8 cellular contexts compared by ENCODE assay signal in genomic region chr16:85522842-85523601, GRCh38.
A peak's percentile ranks its signal among the peaks of the same experiment; 100 is the strongest.
DNase-seq lines count a peak whose midpoint lies in the region; ATAC-seq and TF ChIP-seq lines count a peak whose summit lies in the region.

No MANE protein-coding gene starts in this region.

- TF ChIP-seq CTCF in smooth muscle cell (IDR thresholded peaks at IDR 0.05; ENCODE audit: borderline replicate concordance, insufficient read depth, poor library complexity, severe bottlenecking) = no peak
- no peak for TF ChIP-seq CTCF in HFFc6 (IDR thresholded peaks at IDR 0.05)

- H3K9ac ChIP-seq in smooth muscle cell (ENCODE audit: low read depth) = no peak overlapping the region

- H3K4me2 ChIP-seq in smooth muscle cell = peak overlapping the region; percentile 68

- H3K4me1 ChIP-seq in smooth muscle cell (ENCODE audit: low read depth) = peaks cover 24% of the 10 kb centered on the region

- peaks cover 11% of the 10 kb centered on the region for H3K4me1 Mint-ChIP-seq in HFFc6 (ENCODE audit: low read depth)

- H3K36me3 ChIP-seq in smooth muscle cell (ENCODE audit: low read depth) = no peaks in the 10 kb centered on the region

- peaks cover 72% of the 10 kb centered on the region for H4K20me1 ChIP-seq in smooth muscle cell (ENCODE audit: low read depth)

- peaks cover 6% of the 10 kb centered on the region for H3K27me3 Mint-ChIP-seq in HFFc6 (ENCODE audit: insufficient read depth)

- H3K9me3 Mint-ChIP-seq in HFFc6 = no peaks in the 10 kb centered on the region

- H2AFZ ChIP-seq in smooth muscle cell (ENCODE audit: low read depth) = no peak overlapping the region

- no peaks in the 10 kb centered on the region for H3K27me3 ChIP-seq in smooth muscle cell (ENCODE audit: low read depth)

- ATAC-seq in HG03039 (IDR thresholded peaks at IDR 0.05; ENCODE audit: unreplicated experiment) = no peak
- no peak for ATAC-seq in HG03108 (IDR thresholded peaks at IDR 0.05; ENCODE audit: unreplicated experiment)

- H3K4me3 ChIP-seq in smooth muscle cell = no peak overlapping the region

- no peak overlapping the region for H3K27ac Mint-ChIP-seq in HFFc6

- peak; percentile 35 for DNase-seq in G401 (ENCODE audit: low spot score)
- peak; percentile 65 for DNase-seq in NCI-H524 treated with DMSO at 0.1 percent for 48 hours (lab: John Stamatoyannopoulos, UW)
- peak; percentile 44 for DNase-seq in fibroblast of peridontal ligament (ENCODE audit: extremely low read depth)
- DNase-seq in smooth muscle cell (lab: John Stamatoyannopoulos, UW; ENCODE audit: unreplicated experiment) = no peak
- no peak for DNase-seq in T-helper 1 cell
- DNase-seq in HFFc6 = no peak

- H3K9me3 ChIP-seq in smooth muscle cell (replicated peaks; ENCODE audit: low read depth) = no peaks in the 10 kb centered on the region

- peaks cover 7% of the 10 kb centered on the region for H3F3A ChIP-seq in smooth muscle cell (ENCODE audit: low read depth)

- in situ Hi-C loops in G401 (cut with HindIII; ENCODE audit: low sequenced_read_pairs) = no loop called here

- no peaks in the 10 kb centered on the region for H3K79me2 ChIP-seq in smooth muscle cell (ENCODE audit: low read depth)

- no peak overlapping the region for H3K27ac ChIP-seq in smooth muscle cell (ENCODE audit: low read depth)

- WGBS in smooth muscle cell (ENCODE audit: low lambda C conversion rate) = 69% methylated on average over 13 of the region's 13 CpGs

- H3K4me3 Mint-ChIP-seq in HFFc6 = no peak overlapping the region

- peaks cover 12% of the 10 kb centered on the region for H3K36me3 Mint-ChIP-seq in HFFc6 (ENCODE audit: low read depth)

Comparison
In these comparisons a context has a peak if more than half of its experiments do, and no peak if none do; other contexts are left out.
1. DNase-seq: peak in G401 (single experiment), NCI-H524 treated with DMSO at 0.1 percent for 48 hours (single experiment) and fibroblast of peridontal ligament (single experiment); none in smooth muscle cell (single experiment), T-helper 1 cell (0 of 5) and HFFc6 (single experiment).